Comparison of ENCODE assay signal across 15 cellular contexts in the genomic region with DNA sequence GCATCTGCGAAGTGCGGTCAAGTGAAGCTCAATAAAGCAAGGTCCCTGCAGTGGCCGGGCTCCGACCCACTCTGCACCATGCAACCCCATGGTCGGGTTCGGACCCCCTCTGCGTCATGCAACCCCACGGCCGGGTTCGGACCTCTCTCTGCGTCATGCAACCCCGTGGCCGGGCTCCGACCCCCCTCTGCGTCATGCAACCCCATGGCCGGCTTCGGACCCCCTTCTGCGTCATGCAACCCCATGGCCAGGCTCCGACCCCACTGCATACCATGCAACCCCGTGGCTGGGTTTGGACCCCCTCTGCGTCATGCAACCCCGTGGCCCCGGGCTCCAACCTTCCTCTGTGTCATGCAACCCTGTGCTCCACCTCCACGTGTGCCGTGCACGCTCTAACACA. TPM values are rescaled to one million over a fixed set of nuclear protein-coding genes. Genes with fewer than 3 reads are reported as not detected.
A peak's percentile ranks its signal among the peaks of the same experiment; 100 is the strongest.
DNase-seq lines count a peak whose midpoint lies in the region; ATAC-seq, FAIRE-seq and TF ChIP-seq lines count a peak whose summit lies in the region.
"Had no signal": no experiment of that assay in that cellular context is flagged by ENCODE, and none has a peak within 500 bp of the region (broad histone marks: within the 10 kb centered on the region; RNA-seq: fewer than 3 reads in every experiment).

No MANE protein-coding gene starts in this region.

- intact Hi-C loops in kidney (cut with DNase I): no loop called here
- intact Hi-C loops in activated CD8-positive, alpha-beta T cell treated with anti-CD3 and anti-CD28 coated beads for 36 hours (cut with micrococcal nuclease): no loop called here

- no peaks in the 10 kb centered on the region for H3K4me1 ChIP-seq in kidney (ENCODE audit: control insufficient read depth in 1 of 2, insufficient read depth in 1 of 2, low read depth in 1 of 2, low read length in 2 of 2)

- H3K9me3 ChIP-seq in kidney (ENCODE audit: control insufficient read depth in 1 of 2, low read length in 2 of 2): peaks cover 0 to 4% of the 10 kb centered on the region in 2 donors

- H3K4me3 ChIP-seq in kidney (ENCODE audit: low read length in 2 of 2): no peak overlapping the region
- H3K4me3 ChIP-seq: BLaER1 had no signal

- no peak for TF ChIP-seq CTCF in kidney (IDR thresholded peaks at IDR 0.05; ENCODE audit: borderline replicate concordance, extremely low read depth, insufficient read depth)
- no peak for TF ChIP-seq CTCF in osteocyte (IDR thresholded peaks at IDR 0.05)
- no peak for TF ChIP-seq CTCF in activated CD8-positive, alpha-beta T cell treated with anti-CD3 and anti-CD28 coated beads for 36 hours (IDR thresholded peaks at IDR 0.05)

- peaks cover 10% of the 10 kb centered on the region for H3K9me3 Mint-ChIP-seq in activated naive CD8-positive, alpha-beta T cell treated with anti-CD3 and anti-CD28 coated beads, Interleukin-2, amount 50 U/mL, for 24 hours
- peaks cover 6% of the 10 kb centered on the region for H3K9me3 Mint-ChIP-seq in activated naive CD8-positive, alpha-beta T cell treated with anti-CD3 and anti-CD28 coated beads for 36 hours
- peaks cover 31% of the 10 kb centered on the region for H3K9me3 Mint-ChIP-seq in osteocyte (ENCODE audit: unreplicated experiment)
- no peaks in the 10 kb centered on the region for H3K9me3 Mint-ChIP-seq in activated CD8-positive, alpha-beta T cell treated with anti-CD3 and anti-CD28 coated beads for 36 hours

- POLR2A ChIA-PET in activated CD8-positive, alpha-beta T cell treated with anti-CD3 and anti-CD28 coated beads for 36 hours (lab: Charles Lee): interaction anchor here (1.5 kb wide), 1 partner anchor 10 kb away, joined by 4 read pairs; no protein-coding TSS in a partner anchor

- no peak overlapping the region for H3K9ac ChIP-seq in kidney (ENCODE audit: low read length in 2 of 2)
- H3K9ac ChIP-seq: BLaER1 had no signal

- DNase-seq in activated naive CD8-positive, alpha-beta T cell treated with anti-CD3 and anti-CD28 coated beads, Interleukin-2, amount 50 U/mL, for 24 hours: no peak
- DNase-seq in activated naive CD8-positive, alpha-beta T cell treated with anti-CD3 and anti-CD28 coated beads for 36 hours: no peak
- DNase-seq in kidney (peak; percentile 43), osteocyte (ENCODE audit: extremely low spot score, unreplicated experiment) (peak; percentile 83), hypothalamus (lab: John Stamatoyannopoulos, UW) (no peak), NCI-H2029 (lab: John Stamatoyannopoulos, UW) (no peak)
- DNase-seq in activated CD8-positive, alpha-beta T cell treated with anti-CD3 and anti-CD28 coated beads for 36 hours: no peak
- DNase-seq: DMS53, GF-D8, HCEC 1CT, HFFc6 had no signal

- CTCF ChIA-PET in activated CD8-positive, alpha-beta T cell treated with anti-CD3 and anti-CD28 coated beads for 36 hours (lab: Charles Lee): no interaction called here

- no peaks in the 10 kb centered on the region for H3K27me3 Mint-ChIP-seq in activated naive CD8-positive, alpha-beta T cell treated with anti-CD3 and anti-CD28 coated beads, Interleukin-2, amount 50 U/mL, for 24 hours
- no peaks in the 10 kb centered on the region for H3K27me3 Mint-ChIP-seq in activated naive CD8-positive, alpha-beta T cell treated with anti-CD3 and anti-CD28 coated beads for 36 hours
- no peaks in the 10 kb centered on the region for H3K27me3 Mint-ChIP-seq in osteocyte (ENCODE audit: unreplicated experiment)
- H3K27me3 Mint-ChIP-seq in activated CD8-positive, alpha-beta T cell treated with anti-CD3 and anti-CD28 coated beads for 36 hours: no peaks in the 10 kb centered on the region

- peak; percentile 11 for ATAC-seq in activated naive CD8-positive, alpha-beta T cell treated with anti-CD3 and anti-CD28 coated beads, Interleukin-2, amount 50 U/mL, for 24 hours
- no peak for ATAC-seq in activated CD8-positive, alpha-beta T cell treated with anti-CD3 and anti-CD28 coated beads for 36 hours

- H3K27ac ChIP-seq in kidney (ENCODE audit: low read depth in 2 of 2, low read length in 2 of 2): no peak overlapping the region
- H3K27ac ChIP-seq: 22Rv1, BLaER1, HL-60 had no signal

- H3K36me3 Mint-ChIP-seq in activated naive CD8-positive, alpha-beta T cell treated with anti-CD3 and anti-CD28 coated beads, Interleukin-2, amount 50 U/mL, for 24 hours (ENCODE audit: low read depth): peaks cover 76% of the 10 kb centered on the region
- H3K36me3 Mint-ChIP-seq in activated naive CD8-positive, alpha-beta T cell treated with anti-CD3 and anti-CD28 coated beads for 36 hours: peaks cover 70% of the 10 kb centered on the region
- H3K36me3 Mint-ChIP-seq in osteocyte (ENCODE audit: unreplicated experiment): peaks cover 81% of the 10 kb centered on the region
- H3K36me3 Mint-ChIP-seq in activated CD8-positive, alpha-beta T cell treated with anti-CD3 and anti-CD28 coated beads for 36 hours (ENCODE audit: low read depth): peaks cover 64% of the 10 kb centered on the region

- no peak for FAIRE-seq in kidney (lab: Jason Lieb, UNC)
- FAIRE-seq: GM18507 had no signal

- no peak overlapping the region for H3K27ac Mint-ChIP-seq in activated naive CD8-positive, alpha-beta T cell treated with anti-CD3 and anti-CD28 coated beads, Interleukin-2, amount 50 U/mL, for 24 hours
- H3K27ac Mint-ChIP-seq in activated naive CD8-positive, alpha-beta T cell treated with anti-CD3 and anti-CD28 coated beads for 36 hours: no peak overlapping the region
- no peak overlapping the region for H3K27ac Mint-ChIP-seq in osteocyte (ENCODE audit: unreplicated experiment)
- H3K27ac Mint-ChIP-seq in activated CD8-positive, alpha-beta T cell treated with anti-CD3 and anti-CD28 coated beads for 36 hours: no peak overlapping the region
- H3K27ac Mint-ChIP-seq: HFFc6 had no signal

- H3K4me1 Mint-ChIP-seq in activated naive CD8-positive, alpha-beta T cell treated with anti-CD3 and anti-CD28 coated beads, Interleukin-2, amount 50 U/mL, for 24 hours: peaks cover 33% of the 10 kb centered on the region
- H3K4me1 Mint-ChIP-seq in activated naive CD8-positive, alpha-beta T cell treated with anti-CD3 and anti-CD28 coated beads for 36 hours: peaks cover 25% of the 10 kb centered on the region
- H3K4me1 Mint-ChIP-seq in osteocyte (ENCODE audit: unreplicated experiment): no peaks in the 10 kb centered on the region
- H3K4me1 Mint-ChIP-seq in activated CD8-positive, alpha-beta T cell treated with anti-CD3 and anti-CD28 coated beads for 36 hours (ENCODE audit: low read depth): peaks cover 29% of the 10 kb centered on the region

- H3K36me3 ChIP-seq in kidney (ENCODE audit: control insufficient read depth in 1 of 2, insufficient read depth in 2 of 2, low read length in 2 of 2): peaks cover 27 to 40% of the 10 kb centered on the region in 2 donors

- H3K4me3 Mint-ChIP-seq in activated naive CD8-positive, alpha-beta T cell treated with anti-CD3 and anti-CD28 coated beads, Interleukin-2, amount 50 U/mL, for 24 hours: no peak overlapping the region
- H3K4me3 Mint-ChIP-seq in activated naive CD8-positive, alpha-beta T cell treated with anti-CD3 and anti-CD28 coated beads for 36 hours: no peak overlapping the region
- H3K4me3 Mint-ChIP-seq in osteocyte (ENCODE audit: unreplicated experiment): no peak overlapping the region
- H3K4me3 Mint-ChIP-seq in activated CD8-positive, alpha-beta T cell treated with anti-CD3 and anti-CD28 coated beads for 36 hours: no peak overlapping the region
- H3K4me3 Mint-ChIP-seq: HFFc6 had no signal

RNA-seq across cellular contexts. Expression of a gene that starts 43.8 kb away (rescaled TPM):
- total RNA-seq in activated naive CD8-positive, alpha-beta T cell treated with anti-CD3 and anti-CD28 coated beads for 36 hours: 10 to 100 TPM; 81.1 to 84.8 TPM
- total RNA-seq in kidney (57.9 TPM), osteocyte (57.1 and 62.2 TPM in 2 replicates)
- polyA plus RNA-seq in kidney (ENCODE audit: insufficient read depth, low read depth, low replicate concordance): 57.1 TPM
- 10 to 100 TPM; 60.7 to 63.0 TPM for total RNA-seq in activated CD8-positive, alpha-beta T cell treated with anti-CD3 and anti-CD28 coated beads for 36 hours

RNA-seq across cellular contexts. Expression of a gene that starts 46.8 kb away (rescaled TPM):
- total RNA-seq in activated naive CD8-positive, alpha-beta T cell treated with anti-CD3 and anti-CD28 coated beads for 36 hours: 10 to 100 TPM; 20.8 to 21.1 TPM
- total RNA-seq in kidney (37.9 TPM), osteocyte (34.3 and 35.6 TPM in 2 replicates)
- 52.7 TPM for polyA plus RNA-seq in kidney (ENCODE audit: insufficient read depth, low read depth, low replicate concordance)
- 10 to 100 TPM; 22.7 to 24.8 TPM for total RNA-seq in activated CD8-positive, alpha-beta T cell treated with anti-CD3 and anti-CD28 coated beads for 36 hours

RNA-seq across cellular contexts. Expression of a gene that starts 51.4 kb away (rescaled TPM):
- total RNA-seq in activated naive CD8-positive, alpha-beta T cell treated with anti-CD3 and anti-CD28 coated beads for 36 hours: 10 to 100 TPM; 16.7 to 18.4 TPM
- total RNA-seq in kidney (12.4 TPM), osteocyte (21.8 and 23.2 TPM in 2 replicates)
- polyA plus RNA-seq in kidney (ENCODE audit: insufficient read depth, low read depth, low replicate concordance): 7.8 TPM
- total RNA-seq in activated CD8-positive, alpha-beta T cell treated with anti-CD3 and anti-CD28 coated beads for 36 hours: 10 to 100 TPM; 22.0 to 22.2 TPM

Comparison
In these comparisons a context has a peak if more than half of its experiments do, and no peak if none do; other contexts are left out.
1. DNase-seq: peak in kidney (single experiment) and osteocyte (single experiment); none in activated naive CD8-positive, alpha-beta T cell treated with anti-CD3 and anti-CD28 coated beads, Interleukin-2, amount 50 U/mL, for 24 hours (single experiment), activated naive CD8-positive, alpha-beta T cell treated with anti-CD3 and anti-CD28 coated beads for 36 hours (single experiment), hypothalamus (0 of 51), activated CD8-positive, alpha-beta T cell treated with anti-CD3 and anti-CD28 coated beads for 36 hours (single experiment) and NCI-H2029 (single experiment).